Comparison of ENCODE assay signal across 10 cellular contexts in genomic region chr11:123056835-123057491, GRCh38. TPM values are rescaled to one million over a fixed set of nuclear protein-coding genes. Genes with fewer than 3 reads are reported as not detected.
DNase-seq lines count a peak whose midpoint lies in the region; ATAC-seq and TF ChIP-seq lines count a peak whose summit lies in the region.
"Had no signal": no experiment of that assay in that cellular context is flagged by ENCODE, and none has a peak within 500 bp of the region (broad histone marks: within the 10 kb centered on the region; RNA-seq: fewer than 3 reads in every experiment).

No MANE protein-coding gene starts in this region.

- no peaks in the 10 kb centered on the region for H3K9me3 ChIP-seq in hepatocyte (ENCODE audit: low read depth)
- no peaks in the 10 kb centered on the region for H3K9me3 ChIP-seq in transverse colon
- H3K9me3 ChIP-seq: body of pancreas, upper lobe of left lung had no signal

- peaks cover 28% of the 10 kb centered on the region for H3K4me1 ChIP-seq in ACC112 (ENCODE audit: control insufficient read depth, insufficient read depth, low read length, unreplicated experiment)
- H3K4me1 ChIP-seq in hepatocyte (ENCODE audit: insufficient read depth) = peaks cover 11% of the 10 kb centered on the region
- peaks cover 14 to 55% (median 29%) of the 10 kb centered on the region in 4 donors for H3K4me1 ChIP-seq in transverse colon

- 82% methylated on average over 3 of the region's 3 CpGs for WGBS in hepatocyte (ENCODE audit: low lambda C conversion rate, missing lambda C conversion rate)
- WGBS in transverse colon (ENCODE audit: low coverage in 1 of 2), 2 donors = 48 to 49% methylated on average over 3 of the region's 3 CpGs

- CTCF ChIA-PET in WTC11 (lab: Charles Lee) = interaction anchor here (0.6 to 1.5 kb wide), 3 partner anchors 36 to 204 kb away, joined by 3 to 7 read pairs (median 3); no protein-coding TSS in a partner anchor
- CTCF ChIA-PET in RWPE1 (lab: Yijun Ruan, JAX) = interaction anchor here (1.0 kb wide), 1 partner anchor 193 kb away, joined by 5 read pairs; no protein-coding TSS in a partner anchor

- H3K9me2 ChIP-seq in hepatocyte (replicated peaks; ENCODE audit: insufficient read depth) = no peaks in the 10 kb centered on the region

- H3K36me3 ChIP-seq in ACC112 (ENCODE audit: insufficient read depth, low read length) (peaks cover 66% of the 10 kb centered on the region), hepatocyte (replicated peaks; ENCODE audit: insufficient read depth, low read depth) (peaks cover 3% of the 10 kb centered on the region), transverse colon (peaks cover 1 to 60% (median 27%) of the 10 kb centered on the region in 4 donors)

- no peak for TF ChIP-seq CTCF in WTC11 (IDR thresholded peaks at IDR 0.05)
- no peak for TF ChIP-seq CTCF in hepatocyte (IDR thresholded peaks at IDR 0.05; ENCODE audit: poor library complexity)
- no peak for TF ChIP-seq CTCF in RWPE1 (conservative IDR thresholded peaks at IDR 0.05; ENCODE audit: low read depth)
- TF ChIP-seq CTCF in transverse colon (IDR thresholded peaks at IDR 0.05) = no peak

- ATAC-seq in GM18505 (IDR thresholded peaks at IDR 0.05; ENCODE audit: unreplicated experiment) (no peak), WTC11 (no peak)
- ATAC-seq: body of pancreas had no signal

- POLR2A ChIA-PET in WTC11 (lab: Charles Lee) (no interaction called here), RWPE1 (lab: Yijun Ruan, JAX; ENCODE audit: low non-redundant PET) (no interaction called here)

- peaks cover 69% of the 10 kb centered on the region for H3K36me3 Mint-ChIP-seq in WTC11

- intact Hi-C loops in transverse colon (cut with DNase I; ENCODE audit: low total_unique reads) = no loop called here

- no peaks in the 10 kb centered on the region for H3K27me3 Mint-ChIP-seq in WTC11 (ENCODE audit: low read depth)

- H3K27me3 ChIP-seq in ACC112 (ENCODE audit: insufficient read depth, low read length) (no peaks in the 10 kb centered on the region), hepatocyte (no peaks in the 10 kb centered on the region), transverse colon (no peaks in the 10 kb centered on the region)
- H3K27me3 ChIP-seq: body of pancreas, upper lobe of left lung had no signal

- in situ Hi-C loops in transverse colon (cut with MboI; ENCODE audit: low pct_ligation_motif_present in 1 of 4, low pct_unique_long_range_greater_than_20kb in 1 of 4, low sequenced_read_pairs in 3 of 4) = no loop called here

- H3K27ac Mint-ChIP-seq in WTC11 = peak overlapping the region; percentile 91; the same call in 1 of the 2 replicates

- peaks cover 39% of the 10 kb centered on the region for H3K4me1 Mint-ChIP-seq in WTC11

- peak overlapping the region; percentile 26 for H3K4me2 ChIP-seq in hepatocyte

- peak overlapping the region; percentile 44 for H3K27ac ChIP-seq in ACC112 (ENCODE audit: low read depth, low read length)
- H3K27ac ChIP-seq in hepatocyte = peak overlapping the region; percentile 47
- H3K27ac ChIP-seq in RWPE1 = no peak overlapping the region
- H3K27ac ChIP-seq in transverse colon = peak overlapping the region in 1 of 4 donors; percentile 15

- TF ChIP-seq EP300 in transverse colon (IDR thresholded peaks at IDR 0.05; ENCODE audit: low read depth) = no peak

- DNase-seq in WTC11 (ENCODE audit: low spot score) = no peak
- DNase-seq in hepatocyte (ENCODE audit: low spot score) = no peak
- no peak for DNase-seq in RWPE1 (ENCODE audit: low spot score)
- DNase-seq in transverse colon = no peak
- DNase-seq in SK-N-DZ (ENCODE audit: low spot score) = no peak
- DNase-seq in putamen (ENCODE audit: low spot score) = no peak
- DNase-seq: body of pancreas, upper lobe of left lung had no signal

- no peak overlapping the region for H3K4me3 Mint-ChIP-seq in WTC11

- no peak overlapping the region for H2AFZ ChIP-seq in ACC112 (ENCODE audit: low read length, unreplicated experiment)
- no peak overlapping the region for H2AFZ ChIP-seq in hepatocyte

- H4K20me1 ChIP-seq in hepatocyte (ENCODE audit: insufficient read depth, poor library complexity, severe bottlenecking) = peaks cover 74% of the 10 kb centered on the region

- H3K4me3 ChIP-seq in ACC112 (ENCODE audit: low read depth, low read length) (peak overlapping the region; percentile 87), hepatocyte (no peak overlapping the region), transverse colon (no peak overlapping the region)
- H3K4me3 ChIP-seq: body of pancreas had no signal

- no peaks in the 10 kb centered on the region for H3K9me3 Mint-ChIP-seq in WTC11

- TF ChIP-seq POLR2A in GM18505 (IDR thresholded peaks at IDR 0.05; ENCODE audit: borderline replicate concordance, extremely low read depth, insufficient read depth, insufficient read length) = peak; percentile 49
- TF ChIP-seq POLR2A in transverse colon (IDR thresholded peaks at IDR 0.05) = no peak

- H3K79me2 ChIP-seq in ACC112 (ENCODE audit: control insufficient read depth, insufficient read depth, low read length, unreplicated experiment) (peaks cover 52% of the 10 kb centered on the region), hepatocyte (peaks cover 41% of the 10 kb centered on the region)

TF ChIP-seq in WTC11, 78 proteins besides CTCF, POLR2A, EP300 and RAD21:
- TF ChIP-seq CBFB (CRISPR knock-in tag; IDR thresholded peaks at IDR 0.05; ENCODE audit: low read depth) (no peak), GRHL2 (CRISPR knock-in tag; IDR thresholded peaks at IDR 0.05; ENCODE audit: insufficient replicate concordance, severe bottlenecking) (no peak), ZNF425 (CRISPR knock-in tag; conservative IDR thresholded peaks at IDR 0.05) (0 out of 2 replicates have a peak, but pooled peaks have one; percentile 29)

RNA-seq across cellular contexts. Expression of gene HSPA8, which starts 5.0 kb away (rescaled TPM):
- 1,051 to 1,124 TPM (median 1,087 TPM) in 3 replicates for total RNA-seq in WTC11 (2021)
- total RNA-seq in hepatocyte = 1,636 and 1,726 TPM in 2 replicates
- polyA plus RNA-seq in hepatocyte = 631 and 669 TPM in 2 replicates
- total RNA-seq in transverse colon = 100 to 1,000 TPM; 183 to 783 (median 651) TPM
- polyA plus RNA-seq in SK-N-DZ (2014; cell fraction: cytosol; rRNA removed) = 1,457 and 1,648 TPM in 2 replicates
- polyA plus RNA-seq in SK-N-DZ (2014; cell fraction: nucleus; rRNA removed) = 666 and 971 TPM in 2 replicates
